Comparison of ENCODE assay signal across 12 cellular contexts in genomic region chr7:65832281-65832680, GRCh38. TPM values are rescaled to one million over a fixed set of nuclear protein-coding genes. Genes with fewer than 3 reads are reported as not detected.
DNase-seq lines count a peak whose midpoint lies in the region; ATAC-seq, FAIRE-seq and TF ChIP-seq lines count a peak whose summit lies in the region.
"Had no signal": no experiment of that assay in that cellular context is flagged by ENCODE, and none has a peak within 500 bp of the region (broad histone marks: within the 10 kb centered on the region; RNA-seq: fewer than 3 reads in every experiment).

No MANE protein-coding gene starts in this region.

- H3K9me3 Mint-ChIP-seq in nephron progenitor cell = no peaks in the 10 kb centered on the region

- no peak overlapping the region for H3K4me3 Mint-ChIP-seq in nephron progenitor cell

- H3K4me1 Mint-ChIP-seq in nephron progenitor cell = no peaks in the 10 kb centered on the region

- H3K27me3 Mint-ChIP-seq in nephron progenitor cell (ENCODE audit: low read depth, poor library complexity) = no peaks in the 10 kb centered on the region

- TF ChIP-seq CTCF in nephron progenitor cell (IDR thresholded peaks at IDR 0.05) = no peak

- no peak for ATAC-seq in HG02973 (IDR thresholded peaks at IDR 0.05; ENCODE audit: unreplicated experiment)
- no peak for ATAC-seq in GM18909 (IDR thresholded peaks at IDR 0.05; ENCODE audit: poor library complexity, unreplicated experiment)

- no peaks in the 10 kb centered on the region for H3K36me3 Mint-ChIP-seq in nephron progenitor cell (ENCODE audit: low read depth)

- no peak overlapping the region for H3K27ac Mint-ChIP-seq in nephron progenitor cell

- peak; percentile 8 to 38 for DNase-seq in NCI-H524 (lab: John Stamatoyannopoulos, UW)
- no peak for DNase-seq in NCI-H524 treated with DMSO at 0.1 percent for 48 hours (lab: John Stamatoyannopoulos, UW)
- peak; percentile 68 for DNase-seq in NCI-H226
- peak; percentile 74 for DNase-seq in cerebellum (ENCODE audit: low spot score)
- DNase-seq in nephron progenitor cell = peak; percentile 66
- no peak for DNase-seq in frontal cortex (ENCODE audit: low spot score in 2 of 2)
- DNase-seq: effector memory CD4-positive, alpha-beta T cell; NCI-H69; upper lobe of left lung had no signal

- no peak for FAIRE-seq in frontal cortex (lab: Jason Lieb, UNC)
- FAIRE-seq: keratinocyte had no signal

RNA-seq across cellular contexts. Expression of gene VKORC1L1, which starts 40.6 kb away (rescaled TPM):
- total RNA-seq in cerebellum (22.9 TPM), frontal cortex (26.9 TPM)

Comparison
In these comparisons a context has a peak if more than half of its experiments do, and no peak if none do; other contexts are left out.
1. DNase-seq: peak in NCI-H524 (2 of 2), NCI-H226 (single experiment), cerebellum (single experiment) and nephron progenitor cell (single experiment); none in NCI-H524 treated with DMSO at 0.1 percent for 48 hours (single experiment) and frontal cortex (0 of 2).